24 cellular contexts compared by ENCODE assay signal in the genomic region with DNA sequence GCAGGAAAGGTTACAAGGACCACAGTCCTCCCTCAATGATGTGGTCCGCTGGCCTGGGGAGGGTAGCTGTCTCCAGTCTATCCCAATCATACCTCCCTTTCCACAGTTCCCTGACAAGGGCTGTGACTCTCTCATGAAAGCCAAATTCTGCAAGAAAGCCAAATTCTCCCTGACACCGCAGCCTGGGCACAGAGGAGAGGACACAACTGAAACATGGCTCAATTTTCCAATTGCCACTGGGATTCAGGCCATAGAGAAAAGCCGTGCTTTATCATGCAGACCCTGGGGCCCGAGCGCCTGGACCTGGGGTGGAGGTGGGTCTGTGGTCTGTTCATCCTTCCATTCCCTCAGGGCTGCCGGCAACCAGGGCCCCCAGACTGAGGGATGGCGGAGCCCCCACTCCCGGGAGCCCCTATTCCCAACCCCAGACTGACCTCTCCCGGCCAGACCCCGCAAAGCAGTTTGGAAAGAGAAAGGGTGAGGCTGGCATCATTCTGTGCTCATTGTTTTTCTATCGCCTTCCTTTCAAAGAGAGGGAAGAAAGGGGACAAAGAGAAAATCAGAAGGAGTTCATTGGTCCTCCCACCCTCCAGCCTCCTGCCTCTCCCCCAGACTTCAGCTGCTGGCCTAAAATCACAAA.
DNase-seq lines count a peak whose midpoint lies in the region; ATAC-seq and TF ChIP-seq lines count a peak whose summit lies in the region.
"Had no signal": no experiment of that assay in that cellular context is flagged by ENCODE, and none has a peak within 500 bp of the region (broad histone marks: within the 10 kb centered on the region; RNA-seq: fewer than 3 reads in every experiment).

No MANE protein-coding gene starts in this region.

- H2BK15ac ChIP-seq in H9 (ENCODE audit: low read depth, low read length), result no peak overlapping the region

- no peak overlapping the region for H2BK120ac ChIP-seq in H9 (ENCODE audit: low read depth, low read length, poor library complexity, severe bottlenecking)

- H2AK5ac ChIP-seq in H9 (ENCODE audit: insufficient read length, low read length), result no peak overlapping the region

- no peak overlapping the region for H4K5ac ChIP-seq in H9 (ENCODE audit: insufficient read length, low read depth, low read length)

- H3K23me2 ChIP-seq in H9 (ENCODE audit: insufficient read length, low read depth, low read length, poor library complexity, severe bottlenecking), result no peaks in the 10 kb centered on the region

- no peak for DNase-seq in H9
- DNase-seq in astrocyte of the hippocampus (ENCODE audit: low read depth, low spot score), result peak; percentile 9
- DNase-seq in left kidney (ENCODE audit: low read depth, low spot score), result peak; percentile 66
- DNase-seq in sciatic nerve (ENCODE audit: low spot score), result peak; percentile 41
- DNase-seq in SIG-M5 (lab: John Stamatoyannopoulos, UW), result no peak
- no peak for DNase-seq in EL
- DNase-seq in NCI-H2196 (lab: John Stamatoyannopoulos, UW; ENCODE audit: unreplicated experiment), result no peak
- DNase-seq in HPDE6-E6E7 (ENCODE audit: extremely low spot score), result no peak
- DNase-seq: activated CD4-positive, alpha-beta T cell treated with anti-CD3 and anti-CD28 coated beads for 48 hours; activated effector memory CD4-positive, alpha-beta T cell treated with anti-CD3 and anti-CD28 coated beads, Interleukin-2, amount 50 U/mL, for 16 hours; AML-193; effector memory CD4-positive, alpha-beta T cell; esophagus squamous epithelium; GM23248; NCI-H1436; NCI-H2171 treated with DMSO at 0.1 percent for 48 hours; small intestine; stimulated activated CD4-positive, alpha-beta T cell treated with anti-CD3 and anti-CD28 coated beads, Interleukin-2, amount 100 ng/mL, for 48 hours; upper lobe of left lung had no signal

- H3K27ac Mint-ChIP-seq in H9, result peak overlapping the region in 2 of 3 experiments; percentile 25 to 48; a peak in 1 of 7 replicates
- H3K27ac Mint-ChIP-seq: progenitor cell of endocrine pancreas had no signal

- no CpG with 5 or more reads among the region's 11 CpGs for WGBS in H9 (ENCODE audit: extremely low coverage, insufficient read length, low lambda C conversion rate)

- no peak overlapping the region for H3K9ac ChIP-seq in H9 (ENCODE audit: extremely low read depth, insufficient read length, low read length)
- H3K9ac ChIP-seq: GM23248 had no signal

- H3T11ph ChIP-seq in H9 (ENCODE audit: low read length), result no peak overlapping the region

- peaks cover 66% of the 10 kb centered on the region for H3K27me3 Mint-ChIP-seq in H9 (ENCODE audit: low read depth)

- no peak overlapping the region for H3K4me2 ChIP-seq in H9 (ENCODE audit: insufficient read depth, insufficient read length, low read length)

- no peak overlapping the region for H3K4me3 Mint-ChIP-seq in H9
- H3K4me3 Mint-ChIP-seq: central memory CD8-positive, alpha-beta T cell had no signal

- no peaks in the 10 kb centered on the region for H3K79me2 ChIP-seq in H9 (ENCODE audit: insufficient read depth, low read length)

- H2BK5ac ChIP-seq in H9 (ENCODE audit: insufficient read length, low read length), result no peak overlapping the region

- peaks cover 22 to 25% of the 10 kb centered on the region in 2 experiments for H3K4me1 Mint-ChIP-seq in H9
- H3K4me1 Mint-ChIP-seq: central memory CD8-positive, alpha-beta T cell had no signal

- no peaks in the 10 kb centered on the region; the same call in 1 of the 2 replicates for H3K27me3 ChIP-seq in H9 (ENCODE audit: insufficient read depth, low read length)
- H3K27me3 ChIP-seq: upper lobe of left lung had no signal

- H4K20me1 ChIP-seq in H9 (ENCODE audit: control insufficient read depth, insufficient read depth, insufficient read length), result no peaks in the 10 kb centered on the region

- H3K4ac ChIP-seq in H9 (ENCODE audit: low read depth, low read length), result no peak overlapping the region

- H4K91ac ChIP-seq in H9 (ENCODE audit: insufficient read length, low read depth, low read length), result no peak overlapping the region

- no peaks in the 10 kb centered on the region for H3K79me1 ChIP-seq in H9 (ENCODE audit: insufficient read depth, low read depth, low read length, poor library complexity, severe bottlenecking)

- no peak overlapping the region for H2BK20ac ChIP-seq in H9 (ENCODE audit: low read depth, low read length, poor library complexity, severe bottlenecking)

- H3K56ac ChIP-seq in H9 (ENCODE audit: insufficient read length, low read depth, low read length), result no peak overlapping the region

- H2BK12ac ChIP-seq in H9 (ENCODE audit: insufficient read length, low read depth, low read length), result no peak overlapping the region

- no peak overlapping the region for H3K27ac ChIP-seq in H9 (ENCODE audit: insufficient read length, low read depth, low read length)
- H3K27ac ChIP-seq: adrenal gland, esophagus squamous epithelium, GM23248, SK-N-MC, upper lobe of left lung had no signal

- no peaks in the 10 kb centered on the region for H3K9me3 ChIP-seq in H9 (ENCODE audit: control insufficient read depth, low read depth, low read length)
- H3K9me3 ChIP-seq: adrenal gland, esophagus squamous epithelium had no signal

- no peak overlapping the region for H4K8ac ChIP-seq in H9 (replicated peaks; ENCODE audit: insufficient read length, low read depth, low read length)

- H3K14ac ChIP-seq in H9 (ENCODE audit: insufficient read depth, low read length), result no peak overlapping the region

- H3K4me1 ChIP-seq in H9 (ENCODE audit: insufficient read depth, low read length), result 0 out of 2 replicates have a peak, but pooled peaks cover 3% of the 10 kb centered on the region
- H3K4me1 ChIP-seq: adrenal gland, esophagus squamous epithelium, upper lobe of left lung had no signal

- no peak overlapping the region for H3K23ac ChIP-seq in H9 (ENCODE audit: insufficient read length, low read depth, low read length)

- TF ChIP-seq CTCF in H9 (conservative IDR thresholded peaks at IDR 0.05), result peak; percentile 65

- peaks cover 3 to 7% of the 10 kb centered on the region in 2 experiments; a peak in 2 of 5 replicates for H3K9me3 Mint-ChIP-seq in H9

- H3K18ac ChIP-seq in H9 (ENCODE audit: insufficient read length, low read depth, low read length), result no peak overlapping the region

- H2AFZ ChIP-seq in H9 (ENCODE audit: low read length), result no peak overlapping the region
- H2AFZ ChIP-seq: GM23248 had no signal

- intact Hi-C loops in sciatic nerve (cut with DNase I), result no loop called here

- peaks cover 0 to 6% (median 4%) of the 10 kb centered on the region in 3 experiments; a peak in 4 of 7 replicates for H3K36me3 Mint-ChIP-seq in H9 (ENCODE audit: insufficient read depth in 1 of 3, low read depth in 3 of 3)

- no peak for ATAC-seq in sciatic nerve
- ATAC-seq: Panc1 had no signal

Comparison
In these comparisons a context has a peak if more than half of its experiments do, and no peak if none do; other contexts are left out.
1. DNase-seq: peak in astrocyte of the hippocampus (single experiment), left kidney (single experiment) and sciatic nerve (single experiment); none in H9 (single experiment), SIG-M5 (single experiment), EL (single experiment), NCI-H2196 (single experiment) and HPDE6-E6E7 (single experiment).